Comparison of ENCODE assay signal across 18 cellular contexts in genomic region chr3:125165948-125166553, GRCh38. TPM values are rescaled to one million over a fixed set of nuclear protein-coding genes. Genes with fewer than 3 reads are reported as not detected.
A peak's percentile ranks its signal among the peaks of the same experiment; 100 is the strongest.
DNase-seq lines count a peak whose midpoint lies in the region; ATAC-seq and TF ChIP-seq lines count a peak whose summit lies in the region.
"Had no signal": no experiment of that assay in that cellular context is flagged by ENCODE, and none has a peak within 500 bp of the region (broad histone marks: within the 10 kb centered on the region; RNA-seq: fewer than 3 reads in every experiment).

No MANE protein-coding gene starts in this region.

- no CpG with 5 or more reads among the region's 18 CpGs for whole genome bisulfite sequencing in H9 (ENCODE audit: extremely low coverage, insufficient read length, low lambda C conversion rate)
- WGBS in mesendoderm (ENCODE audit: extremely low coverage, insufficient coverage, low lambda C conversion rate), result no CpG with 5 or more reads among the region's 18 CpGs

- H4K5ac ChIP-seq in H9 (ENCODE audit: insufficient read length, low read depth, low read length) (no peak overlapping the region), mesendoderm (ENCODE audit: low read length) (no peak overlapping the region)

- no peak overlapping the region for H2AFZ ChIP-seq in H9 (ENCODE audit: low read length)
- H2AFZ ChIP-seq: PC-9 had no signal

- no peaks in the 10 kb centered on the region for H3K9me3 ChIP-seq in H9 (ENCODE audit: control insufficient read depth, low read depth, low read length)
- H3K9me3 ChIP-seq: A549 had no signal

- peaks cover 9 to 14% of the 10 kb centered on the region in 2 experiments for H3K4me1 Mint-ChIP-seq in H9
- H3K4me1 Mint-ChIP-seq in brain, result peaks cover 22% of the 10 kb centered on the region
- H3K4me1 Mint-ChIP-seq in chondrocyte (ENCODE audit: low read depth), result peaks cover 22% of the 10 kb centered on the region
- H3K4me1 Mint-ChIP-seq: CD4-positive, alpha-beta memory T cell had no signal

- H2BK120ac ChIP-seq in H9 (ENCODE audit: low read depth, low read length, poor library complexity, severe bottlenecking) (no peak overlapping the region), mesendoderm (ENCODE audit: low read depth, low read length) (no peak overlapping the region)

- no peak overlapping the region for H2BK20ac ChIP-seq in H9 (ENCODE audit: low read depth, low read length, poor library complexity, severe bottlenecking)

- H2BK5ac ChIP-seq in H9 (ENCODE audit: insufficient read length, low read length) (no peak overlapping the region), mesendoderm (ENCODE audit: low read length) (no peak overlapping the region)

- no peak overlapping the region for H2BK12ac ChIP-seq in H9 (ENCODE audit: insufficient read length, low read depth, low read length)

- H3K36me3 Mint-ChIP-seq in H9 (ENCODE audit: insufficient read depth in 1 of 3, low read depth in 3 of 3) (no peaks in the 10 kb centered on the region), brain (no peaks in the 10 kb centered on the region), chondrocyte (ENCODE audit: low read depth) (no peaks in the 10 kb centered on the region)
- H3K36me3 Mint-ChIP-seq: CD4-positive, alpha-beta memory T cell had no signal

- H3K4me3 ChIP-seq in mesendoderm (ENCODE audit: low read length), result no peak overlapping the region
- H3K4me3 ChIP-seq: A549, PC-9 had no signal

- H3K56ac ChIP-seq in H9 (ENCODE audit: insufficient read length, low read depth, low read length), result no peak overlapping the region
- no peak overlapping the region for H3K56ac ChIP-seq in mesendoderm (ENCODE audit: low read length)

- H3K4me3 Mint-ChIP-seq in H9, result no peak overlapping the region
- no peak overlapping the region for H3K4me3 Mint-ChIP-seq in brain
- no peak overlapping the region for H3K4me3 Mint-ChIP-seq in chondrocyte (ENCODE audit: unreplicated experiment)
- H3K4me3 Mint-ChIP-seq: CD4-positive, alpha-beta memory T cell had no signal

- no peak for ATAC-seq in HG02588 (IDR thresholded peaks at IDR 0.05; ENCODE audit: unreplicated experiment)

- H3K27me3 Mint-ChIP-seq in H9 (ENCODE audit: low read depth) (no peaks in the 10 kb centered on the region), brain (no peaks in the 10 kb centered on the region), chondrocyte (ENCODE audit: low read depth) (no peaks in the 10 kb centered on the region)

- H3K79me1 ChIP-seq in H9 (ENCODE audit: insufficient read depth, low read depth, low read length, poor library complexity, severe bottlenecking), result no peaks in the 10 kb centered on the region
- no peaks in the 10 kb centered on the region for H3K79me1 ChIP-seq in mesendoderm (ENCODE audit: low read length)

- H3K4ac ChIP-seq in H9 (ENCODE audit: low read depth, low read length) (no peak overlapping the region), mesendoderm (ENCODE audit: low read depth, low read length) (no peak overlapping the region)

- H3K9ac ChIP-seq in H9 (ENCODE audit: extremely low read depth, insufficient read length, low read length) (no peak overlapping the region), mesendoderm (ENCODE audit: low read length) (no peak overlapping the region)
- H3K9ac ChIP-seq: KMS-11 had no signal

- no peaks in the 10 kb centered on the region for H3K36me3 ChIP-seq in mesendoderm (ENCODE audit: control insufficient read depth, insufficient read depth, low read length)

- no peak overlapping the region for H3T11ph ChIP-seq in H9 (ENCODE audit: low read length)

- DNase-seq in H9 (no peak), mesendoderm (no peak), ecto neural progenitor cell (ENCODE audit: low spot score) (no peak), NCI-H2196 (lab: John Stamatoyannopoulos, UW; ENCODE audit: unreplicated experiment) (no peak), chondrocyte (ENCODE audit: low spot score) (no peak)
- DNase-seq: CD4-positive, alpha-beta memory T cell; DMS153; DND-41; MM.1S; NCI-H2029; NCI-H446 treated with DMSO at 0.1 percent for 48 hours; PC-9; RPMI8226; SHP77 had no signal

- TF ChIP-seq CTCF in H9 (conservative IDR thresholded peaks at IDR 0.05), result no peak
- TF ChIP-seq CTCF in brain (conservative IDR thresholded peaks at IDR 0.05), result no peak
- no peak for TF ChIP-seq CTCF in chondrocyte (IDR thresholded peaks at IDR 0.05)

- H3K27ac ChIP-seq in H9 (ENCODE audit: insufficient read length, low read depth, low read length), result no peak overlapping the region
- no peak overlapping the region for H3K27ac ChIP-seq in mesendoderm (ENCODE audit: low read depth, low read length)
- H3K27ac ChIP-seq: A549, KMS-11, PC-9 had no signal

- no peaks in the 10 kb centered on the region for H3K79me2 ChIP-seq in H9 (ENCODE audit: insufficient read depth, low read length)
- no peaks in the 10 kb centered on the region for H3K79me2 ChIP-seq in mesendoderm (ENCODE audit: control insufficient read depth, insufficient read depth, low read length)

- H3K4me1 ChIP-seq in H9 (ENCODE audit: insufficient read depth, low read length) (no peaks in the 10 kb centered on the region), mesendoderm (ENCODE audit: control insufficient read depth, low read depth, low read length) (peaks cover 8% of the 10 kb centered on the region)
- H3K4me1 ChIP-seq: A549 had no signal

- no peaks in the 10 kb centered on the region for H3K27me3 ChIP-seq in H9 (ENCODE audit: insufficient read depth, low read length)
- no peaks in the 10 kb centered on the region for H3K27me3 ChIP-seq in mesendoderm (ENCODE audit: insufficient read depth, low read length, poor library complexity)

- H3K9me3 Mint-ChIP-seq in H9 (no peaks in the 10 kb centered on the region), brain (no peaks in the 10 kb centered on the region), chondrocyte (ENCODE audit: low read depth) (no peaks in the 10 kb centered on the region)

- H4K8ac ChIP-seq in H9 (replicated peaks; ENCODE audit: insufficient read length, low read depth, low read length) (no peak overlapping the region), mesendoderm (ENCODE audit: low read depth, low read length) (no peak overlapping the region)

- H4K91ac ChIP-seq in H9 (ENCODE audit: insufficient read length, low read depth, low read length), result no peak overlapping the region

- H3K23ac ChIP-seq in H9 (ENCODE audit: insufficient read length, low read depth, low read length) (no peak overlapping the region), mesendoderm (ENCODE audit: low read length) (no peak overlapping the region)

- H3K4me2 ChIP-seq in H9 (ENCODE audit: insufficient read depth, insufficient read length, low read length) (no peak overlapping the region), mesendoderm (ENCODE audit: low read length) (no peak overlapping the region)
- H3K4me2 ChIP-seq: A549, KMS-11, PC-9 had no signal

- H2AK5ac ChIP-seq in H9 (ENCODE audit: insufficient read length, low read length) (no peak overlapping the region), mesendoderm (ENCODE audit: low read length) (no peak overlapping the region)

- H4K20me1 ChIP-seq in H9 (ENCODE audit: control insufficient read depth, insufficient read depth, insufficient read length), result no peaks in the 10 kb centered on the region

- H3K18ac ChIP-seq in H9 (ENCODE audit: insufficient read length, low read depth, low read length) (no peak overlapping the region), mesendoderm (ENCODE audit: low read length) (peak overlapping the region; percentile 3)

- peak overlapping the region in 2 of 3 experiments; percentile 58 to 72; a peak in 4 of 7 replicates for H3K27ac Mint-ChIP-seq in H9
- H3K27ac Mint-ChIP-seq in brain, result peak overlapping the region in 3 of 5 experiments; percentile 36 to 51 (median 42)
- H3K27ac Mint-ChIP-seq in chondrocyte (ENCODE audit: unreplicated experiment), result no peak overlapping the region

- H2BK15ac ChIP-seq in H9 (ENCODE audit: low read depth, low read length) (no peak overlapping the region), mesendoderm (replicated peaks; ENCODE audit: low read depth) (no peak overlapping the region)

- no peak overlapping the region for H3K14ac ChIP-seq in H9 (ENCODE audit: insufficient read depth, low read length)

- H3K23me2 ChIP-seq in H9 (ENCODE audit: insufficient read length, low read depth, low read length, poor library complexity, severe bottlenecking), result no peaks in the 10 kb centered on the region

RNA-seq across cellular contexts. Expression of gene SLC12A8, which starts 46.5 kb away (rescaled TPM):
- total RNA-seq in H9 (2021) (8.2 and 9.1 TPM in 2 replicates), chondrocyte (6.1 to 7.7 TPM (median 7.4 TPM) in 3 replicates)
- polyA plus RNA-seq in brain (ENCODE audit: insufficient read depth, low read depth, low replicate concordance), result 0.93 TPM
- 10.7 TPM for polyA plus RNA-seq in mesendoderm (2013, experiment 1 of 2)
- polyA plus RNA-seq in mesendoderm (2013, experiment 2 of 2), result 9.8 TPM
- total RNA-seq: CD4-positive, alpha-beta memory T cell had no signal
- polyA plus RNA-seq: CD4-positive, alpha-beta memory T cell had no signal
